ENCODE assay signal across 15 cellular contexts in the genomic region with DNA sequence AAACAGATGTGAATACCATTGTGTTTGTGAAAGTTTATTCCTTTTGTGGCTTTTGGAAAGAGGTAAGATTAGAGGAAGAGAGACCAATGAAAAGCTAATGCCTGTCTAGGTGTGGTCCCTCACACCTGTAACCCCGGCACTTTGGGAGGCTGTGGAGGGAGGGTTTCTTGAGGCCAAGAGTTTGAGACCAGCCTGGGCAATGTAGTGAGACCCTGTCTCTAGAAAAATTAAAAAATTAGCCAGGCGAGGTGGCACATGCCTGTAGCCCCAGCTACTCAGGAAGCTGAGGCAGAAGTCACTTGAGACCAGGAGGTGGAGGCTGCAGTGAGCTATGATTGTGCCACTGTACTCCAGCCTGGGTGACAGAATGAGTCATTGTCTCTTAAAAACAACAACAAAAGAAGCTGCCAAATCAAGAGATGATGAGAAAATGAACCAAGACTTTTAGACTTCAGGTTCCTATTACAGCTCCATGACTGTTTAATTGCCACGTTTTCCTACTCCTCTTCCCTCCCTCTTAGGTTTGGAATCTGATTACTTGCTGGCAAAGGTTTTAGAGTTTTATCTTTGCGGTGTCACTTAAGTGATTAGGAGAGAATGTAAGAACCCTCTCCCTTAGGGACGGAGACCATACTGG.
DNase-seq lines count a peak whose midpoint lies in the region; ATAC-seq, FAIRE-seq and TF ChIP-seq lines count a peak whose summit lies in the region.
"Had no signal": no experiment of that assay in that cellular context is flagged by ENCODE, and none has a peak within 500 bp of the region (broad histone marks: within the 10 kb centered on the region; RNA-seq: fewer than 3 reads in every experiment).

No MANE protein-coding gene starts in this region.

- intact Hi-C loops in HCT116 (cut with micrococcal nuclease) (no loop called here), HepG2 (cut with micrococcal nuclease; ENCODE audit: unreplicated experiment) (no loop called here)

- TF ChIP-seq RAD21 in HCT116 (IDR thresholded peaks at IDR 0.05; ENCODE audit: low read depth) (no peak), HepG2 (CRISPR knock-in tag; IDR thresholded peaks at IDR 0.05) (no peak)

- RAD21 ChIA-PET in HCT116 (lab: Charles Lee; ENCODE audit: low non-redundant PET in 1 of 2, low total read pairs in 2 of 2, uncharacterized antibody in 2 of 2, unreplicated experiment in 2 of 2), result no interaction called here

- H3K36me3 ChIP-seq in ACC112 (ENCODE audit: insufficient read depth, low read length), result no peaks in the 10 kb centered on the region
- H3K36me3 ChIP-seq in HCT116 (ENCODE audit: control insufficient read depth in 1 of 2, insufficient read depth in 2 of 2, low read length in 2 of 2), result no peaks in the 10 kb centered on the region
- no peaks in the 10 kb centered on the region for H3K36me3 ChIP-seq in astrocyte (ENCODE audit: insufficient read depth, low read length)
- H3K36me3 ChIP-seq in HepG2 (replicated peaks in 1 of 2; ENCODE audit: control insufficient read depth in 1 of 2, insufficient read depth in 2 of 2, low read length in 2 of 2), result peaks cover 4 to 25% of the 10 kb centered on the region in 2 experiments
- H3K36me3 ChIP-seq: brain microvascular endothelial cell had no signal

- ATAC-seq in HCT116 (no peak; the same call in 1 of the 2 replicates), HepG2 (no peak), T-helper 17 cell (no peak)
- ATAC-seq: naive thymus-derived CD8-positive, alpha-beta T cell had no signal

- H3K4me3 ChIP-seq in ACC112 (ENCODE audit: low read depth, low read length), result no peak overlapping the region
- H3K4me3 ChIP-seq in HCT116 (replicated peaks in 1 of 2; ENCODE audit: low read depth in 1 of 2, low read length in 2 of 2), result no peak overlapping the region
- no peak overlapping the region for H3K4me3 ChIP-seq in astrocyte (ENCODE audit: insufficient read depth, low read depth, low read length)
- H3K4me3 ChIP-seq in HepG2 (replicated peaks in 1 of 3; ENCODE audit: insufficient read depth in 1 of 3, low read depth in 2 of 3, low read length in 3 of 3), result no peak overlapping the region
- H3K4me3 ChIP-seq: skin epidermis had no signal

- FAIRE-seq in astrocyte (lab: Jason Lieb, UNC), result peak; percentile 47
- FAIRE-seq in HepG2 (lab: Jason Lieb, UNC), result no peak
- FAIRE-seq: islet of Langerhans had no signal

- H3K79me2 ChIP-seq in ACC112 (ENCODE audit: control insufficient read depth, insufficient read depth, low read length, unreplicated experiment), result no peaks in the 10 kb centered on the region
- no peaks in the 10 kb centered on the region for H3K79me2 ChIP-seq in HCT116 (ENCODE audit: insufficient read depth, low read length)
- no peaks in the 10 kb centered on the region for H3K79me2 ChIP-seq in astrocyte (ENCODE audit: insufficient read depth, low read length)
- H3K79me2 ChIP-seq in HepG2 (ENCODE audit: insufficient read depth, low read length), result no peaks in the 10 kb centered on the region

- no peak for DNase-seq in HCT116 (ENCODE audit: low read depth, low spot score)
- peak; percentile 47 for DNase-seq in astrocyte (ENCODE audit: low read depth)
- no peak for DNase-seq in HepG2 (ENCODE audit: low spot score)
- DNase-seq in substantia nigra (lab: John Stamatoyannopoulos, UW), result no peak
- no peak for DNase-seq in activated naive CD4-positive, alpha-beta T cell treated with Interleukin-2 at 50 U/mL for 16 hours
- no peak for DNase-seq in GM20000 (ENCODE audit: low spot score)
- no peak for DNase-seq in T-helper 17 cell
- DNase-seq: activated CD4-positive, alpha-beta T cell treated with anti-CD3 and anti-CD28 coated beads, Interleukin-2, amount 10 ng/mL, durations not matched to agents 24 days and 14 days; brain microvascular endothelial cell; naive thymus-derived CD8-positive, alpha-beta T cell; NCI-H1092 had no signal

- H3K9ac ChIP-seq in HCT116 (ENCODE audit: low read length) (no peak overlapping the region), astrocyte (ENCODE audit: low read length) (no peak overlapping the region), HepG2 (ENCODE audit: insufficient read depth, low read depth, low read length) (no peak overlapping the region)

- H3K4me1 ChIP-seq in ACC112 (ENCODE audit: control insufficient read depth, insufficient read depth, low read length, unreplicated experiment) (peaks cover 22% of the 10 kb centered on the region), HCT116 (ENCODE audit: control insufficient read depth in 1 of 2, insufficient read depth in 2 of 2, low read length in 2 of 2) (peaks cover 11 to 12% of the 10 kb centered on the region in 2 experiments; a peak in 3 of 4 replicates), astrocyte (ENCODE audit: insufficient read depth, low read length) (peaks cover 17% of the 10 kb centered on the region), HepG2 (ENCODE audit: insufficient read depth, low read length) (peaks cover 9% of the 10 kb centered on the region; the same call in 1 of the 2 replicates)

- H3K27ac ChIP-seq in ACC112 (ENCODE audit: low read depth, low read length), result no peak overlapping the region
- H3K27ac ChIP-seq in HCT116 (ENCODE audit: low read depth, low read length), result no peak overlapping the region
- no peak overlapping the region for H3K27ac ChIP-seq in astrocyte (ENCODE audit: low read depth, low read length)
- H3K27ac ChIP-seq in HepG2 (ENCODE audit: extremely low read length, insufficient read depth, low read length), result no peak overlapping the region
- no peak overlapping the region for H3K27ac ChIP-seq in substantia nigra (ENCODE audit: low read depth, low read length, poor library complexity, severe bottlenecking)
- H3K27ac ChIP-seq: brain microvascular endothelial cell had no signal

- H4K20me1 ChIP-seq in HCT116 (ENCODE audit: insufficient read depth) (no peaks in the 10 kb centered on the region), astrocyte (ENCODE audit: insufficient read depth, low read length) (no peaks in the 10 kb centered on the region), HepG2 (ENCODE audit: insufficient read depth, low read length) (no peaks in the 10 kb centered on the region)

- TF ChIP-seq POLR2A in HCT116 (IDR thresholded peaks at IDR 0.05; ENCODE audit: borderline replicate concordance, extremely low read depth, insufficient read depth, insufficient read length) (no peak), HepG2 (IDR thresholded peaks at IDR 0.05; ENCODE audit: insufficient read depth in 1 of 2, low read depth in 2 of 2, low read length in 2 of 2) (no peak)

- no TSS peak for BruUV-seq in HCT116 (replicated peaks; lab: Mats Ljungman, UMichigan)
- BruUV-seq in HepG2 (replicated peaks; lab: Mats Ljungman, UMichigan), result no TSS peak

- in situ Hi-C loops in HepG2 (cut with HindIII; ENCODE audit: extremely low pct_ligation_motif_present, low pct_unique_long_range_greater_than_20kb), result no loop called here

- no peaks in the 10 kb centered on the region for H3K9me3 ChIP-seq in HCT116 (ENCODE audit: control insufficient read depth in 1 of 2, insufficient read depth in 1 of 2, low read depth in 1 of 2, low read length in 2 of 2)
- no peaks in the 10 kb centered on the region for H3K9me3 ChIP-seq in astrocyte (ENCODE audit: insufficient read depth, low read depth, low read length)
- H3K9me3 ChIP-seq in HepG2 (ENCODE audit: low read length), result no peaks in the 10 kb centered on the region
- no peaks in the 10 kb centered on the region for H3K9me3 ChIP-seq in T-helper 17 cell (ENCODE audit: control insufficient read depth, low read length, poor library complexity, severe bottlenecking)

- no peaks in the 10 kb centered on the region for H3K9me2 ChIP-seq in HCT116 (ENCODE audit: insufficient read depth)

- H3K27ac Mint-ChIP-seq in astrocyte (ENCODE audit: unreplicated experiment), result peak overlapping the region; percentile 43
- H3K27ac Mint-ChIP-seq in T-helper 17 cell, result no peak overlapping the region
- H3K27ac Mint-ChIP-seq: activated CD4-positive, alpha-beta T cell treated with anti-CD3 and anti-CD28 coated beads, Interleukin-2, amount 10 ng/mL, durations not matched to agents 24 days and 14 days; CD14-positive monocyte; naive thymus-derived CD8-positive, alpha-beta T cell had no signal

- 97% methylated on average over 5 of the region's 5 CpGs for WGBS in HepG2 (ENCODE audit: low lambda C conversion rate)

- no peaks in the 10 kb centered on the region for H3K27me3 ChIP-seq in ACC112 (ENCODE audit: insufficient read depth, low read length)
- no peaks in the 10 kb centered on the region for H3K27me3 ChIP-seq in HCT116 (ENCODE audit: insufficient read depth, low read length)
- no peaks in the 10 kb centered on the region for H3K27me3 ChIP-seq in astrocyte (ENCODE audit: insufficient read depth, low read length)
- H3K27me3 ChIP-seq in HepG2 (ENCODE audit: control insufficient read depth in 1 of 2, insufficient read depth in 2 of 2, low read length in 2 of 2), result no peaks in the 10 kb centered on the region
- H3K27me3 ChIP-seq: brain microvascular endothelial cell had no signal

- H3K36me3 Mint-ChIP-seq in astrocyte (ENCODE audit: low read depth, unreplicated experiment) (peaks cover 8% of the 10 kb centered on the region), T-helper 17 cell (ENCODE audit: low read depth) (no peaks in the 10 kb centered on the region)
- H3K36me3 Mint-ChIP-seq: CD14-positive monocyte; naive thymus-derived CD8-positive, alpha-beta T cell had no signal

- TF ChIP-seq EP300 in HepG2 (IDR thresholded peaks at IDR 0.05; ENCODE audit: low read depth in 2 of 2, low read length in 2 of 2) (no peak), HepG2 (CRISPR knock-in tag; IDR thresholded peaks at IDR 0.05; ENCODE audit: borderline replicate concordance) (no peak)

- no peak for TF ChIP-seq CTCF in HCT116 (IDR thresholded peaks at IDR 0.05 in 2 of 3, conservative IDR thresholded peaks at IDR 0.05 in 1 of 3; ENCODE audit: borderline replicate concordance in 1 of 3, insufficient read depth in 1 of 3, low read depth in 2 of 3, low read length in 2 of 3)
- no peak for TF ChIP-seq CTCF in astrocyte (IDR thresholded peaks at IDR 0.05; ENCODE audit: insufficient read depth, low read depth, low read length)
- TF ChIP-seq CTCF in HepG2 (CRISPR knock-in tag; IDR thresholded peaks at IDR 0.05), result no peak
- TF ChIP-seq CTCF in GM20000 (IDR thresholded peaks at IDR 0.05; ENCODE audit: extremely low read depth, missing control alignments), result no peak

- H3K27me3 Mint-ChIP-seq in astrocyte (ENCODE audit: low read depth, unreplicated experiment) (no peaks in the 10 kb centered on the region), T-helper 17 cell (peaks cover 28% of the 10 kb centered on the region)

- CTCF ChIA-PET in HCT116 (lab: Charles Lee) (no interaction called here), HepG2 (lab: Yijun Ruan, JAX; ENCODE audit: low intra/inter-chr PET ratio, low total read pairs) (no interaction called here)

- H3K4me1 Mint-ChIP-seq in astrocyte (ENCODE audit: low read depth, unreplicated experiment), result peaks cover 27% of the 10 kb centered on the region
- no peaks in the 10 kb centered on the region for H3K4me1 Mint-ChIP-seq in T-helper 17 cell
- H3K4me1 Mint-ChIP-seq: activated CD4-positive, alpha-beta T cell treated with anti-CD3 and anti-CD28 coated beads, Interleukin-2, amount 10 ng/mL, durations not matched to agents 24 days and 14 days had no signal

- H2AFZ ChIP-seq in ACC112 (ENCODE audit: low read length, unreplicated experiment) (peak overlapping the region; percentile 87), HCT116 (ENCODE audit: low read depth, low read length, poor library complexity, severe bottlenecking) (no peak overlapping the region), astrocyte (ENCODE audit: low read depth, low read length) (no peak overlapping the region), HepG2 (ENCODE audit: low read length) (no peak overlapping the region)

- no peaks in the 10 kb centered on the region for H3K9me3 Mint-ChIP-seq in astrocyte (ENCODE audit: unreplicated experiment)
- H3K9me3 Mint-ChIP-seq: activated CD4-positive, alpha-beta T cell treated with anti-CD3 and anti-CD28 coated beads, Interleukin-2, amount 10 ng/mL, durations not matched to agents 24 days and 14 days; CD14-positive monocyte; naive thymus-derived CD8-positive, alpha-beta T cell had no signal

- POLR2A ChIA-PET in HCT116 (lab: Charles Lee) (interaction anchor here (1.0 kb wide), 1 partner anchor 9 kb away, joined by 4 read pairs; no protein-coding TSS in a partner anchor), HepG2 (lab: Yijun Ruan, JAX) (no interaction called here)

- H3K4me2 ChIP-seq in HCT116 (ENCODE audit: low read length) (peak overlapping the region; percentile 18; the same call in 1 of the 2 replicates), astrocyte (ENCODE audit: low read length) (no peak overlapping the region), HepG2 (ENCODE audit: low read depth, low read length) (no peak overlapping the region)

- H3K4me3 Mint-ChIP-seq in astrocyte (ENCODE audit: unreplicated experiment), result no peak overlapping the region
- no peak overlapping the region for H3K4me3 Mint-ChIP-seq in T-helper 17 cell
- H3K4me3 Mint-ChIP-seq: activated CD4-positive, alpha-beta T cell treated with anti-CD3 and anti-CD28 coated beads, Interleukin-2, amount 10 ng/mL, durations not matched to agents 24 days and 14 days; CD14-positive monocyte; naive thymus-derived CD8-positive, alpha-beta T cell had no signal
